10 cellular contexts compared by ENCODE assay signal in genomic region chr1:2033165-2033564, GRCh38. TPM values are rescaled to one million over a fixed set of nuclear protein-coding genes. Genes with fewer than 3 reads are reported as not detected.
"Had no signal": no experiment of that assay in that cellular context is flagged by ENCODE, and none has a peak within 500 bp of the region (broad histone marks: within the 10 kb centered on the region; RNA-seq: fewer than 3 reads in every experiment).

No MANE protein-coding gene starts in this region.

- H3K36me3 Mint-ChIP-seq: IgD-negative memory B cell had no signal

- H3K4me3 ChIP-seq: GM23248 had no signal

- DNase-seq: GM23248, GOT3, H9, HCEC 1CT, KBM-7 had no signal

- H3K4me2 ChIP-seq: KMS-11 had no signal

- H3K4me3 Mint-ChIP-seq: H9, IgD-negative memory B cell had no signal

- H3K9ac ChIP-seq: GM23248, KMS-11 had no signal

- H3K27ac Mint-ChIP-seq: IgD-negative memory B cell had no signal

- H3K9me3 Mint-ChIP-seq: H9, IgD-negative memory B cell had no signal

- H3K27me3 Mint-ChIP-seq: IgD-negative memory B cell had no signal

- H3K27ac ChIP-seq: GM23248, HL-60, KMS-11 had no signal

- H2AFZ ChIP-seq: GM23248 had no signal

RNA-seq across cellular contexts. Expression of gene GABRD, which starts 14.0 kb away (rescaled TPM):
- total RNA-seq: GM23248, HepG2, HT1080 had no signal
- polyA plus RNA-seq: GM23248, HepG2, IgD-negative memory B cell had no signal

RNA-seq across cellular contexts. Expression of gene PRKCZ, which starts 17.0 kb away (rescaled TPM):
- total RNA-seq: HT1080 had no signal

RNA-seq across cellular contexts. Expression of gene CFAP74, which starts 29.6 kb away (rescaled TPM):
- total RNA-seq: GM23248, HT1080 had no signal
- polyA plus RNA-seq: GM23248, IgD-negative memory B cell had no signal
